Comparison of ENCODE assay signal across 24 cellular contexts in genomic region chr4:146113171-146113570, GRCh38.
"Had no signal": no experiment of that assay in that cellular context is flagged by ENCODE, and none has a peak within 500 bp of the region (broad histone marks: within the 10 kb centered on the region; RNA-seq: fewer than 3 reads in every experiment).

No MANE protein-coding gene starts in this region.

- H3K9me3 Mint-ChIP-seq: effector memory CD8-positive, alpha-beta T cell; stimulated activated effector memory CD8-positive, alpha-beta T cell treated with anti-CD3 and anti-CD28 coated beads, Interleukin-12 subunit alpha, Interleukin-12 subunit beta, amount 100 ng/mL, for 72 hours had no signal

- H3K27ac ChIP-seq: coronary artery, left ventricle myocardium inferior, lower lobe of right lung, ovary, sigmoid colon, stomach, thyroid gland had no signal

- H3K4me3 ChIP-seq: coronary artery, left ventricle myocardium inferior, lower lobe of right lung, ovary, sigmoid colon, stomach, thyroid gland had no signal

- H3K4me3 Mint-ChIP-seq: effector memory CD8-positive, alpha-beta T cell; immature natural killer cell; naive thymus-derived CD8-positive, alpha-beta T cell; nephron progenitor cell; stimulated activated effector memory CD8-positive, alpha-beta T cell treated with anti-CD3 and anti-CD28 coated beads, Interleukin-12 subunit alpha, Interleukin-12 subunit beta, amount 100 ng/mL, for 72 hours had no signal

- H3K4me1 ChIP-seq: left ventricle myocardium inferior, lower lobe of right lung, sigmoid colon, stomach, thyroid gland had no signal

- DNase-seq: effector memory CD8-positive, alpha-beta T cell; erythroblast; hypothalamus; immature natural killer cell; islet precursor cell; kidney glomerular epithelial cell; left colon; left ventricle myocardium inferior; lower lobe of right lung; naive thymus-derived CD8-positive, alpha-beta T cell; nephron progenitor cell; occipital lobe; ovary; posterior cingulate gyrus; retina; sigmoid colon; stimulated activated CD4-positive, alpha-beta T cell treated with anti-CD3 and anti-CD28 coated beads, Interleukin-2, amount 100 ng/mL, for 24 hours; stimulated activated CD4-positive, alpha-beta T cell treated with anti-CD3 and anti-CD28 coated beads, Interleukin-4, amount 100 ng/mL, for 24 hours; stimulated activated naive CD4-positive, alpha-beta T cell treated with Interleukin-2 at 50 U/mL for 16 hours; stomach; thyroid gland; trophoblast cell had no signal

- H3K9me3 ChIP-seq: left ventricle myocardium inferior, lower lobe of right lung, ovary, stomach, thyroid gland had no signal

- H3K27me3 ChIP-seq: ovary, sigmoid colon, stomach, thyroid gland had no signal

- H3K27ac Mint-ChIP-seq: effector memory CD8-positive, alpha-beta T cell; immature natural killer cell; naive thymus-derived CD8-positive, alpha-beta T cell; nephron progenitor cell; stimulated activated effector memory CD8-positive, alpha-beta T cell treated with anti-CD3 and anti-CD28 coated beads, Interleukin-12 subunit alpha, Interleukin-12 subunit beta, amount 100 ng/mL, for 72 hours had no signal

- H3K36me3 Mint-ChIP-seq: naive thymus-derived CD8-positive, alpha-beta T cell; stimulated activated effector memory CD8-positive, alpha-beta T cell treated with anti-CD3 and anti-CD28 coated beads, Interleukin-12 subunit alpha, Interleukin-12 subunit beta, amount 100 ng/mL, for 72 hours had no signal

- ATAC-seq: effector memory CD8-positive, alpha-beta T cell; left colon; naive thymus-derived CD8-positive, alpha-beta T cell; stimulated activated effector memory CD8-positive, alpha-beta T cell treated with anti-CD3 and anti-CD28 coated beads, Interleukin-12 subunit alpha, Interleukin-12 subunit beta, amount 100 ng/mL, for 72 hours had no signal

- H3K36me3 ChIP-seq: left ventricle myocardium inferior, lower lobe of right lung, ovary, sigmoid colon, stomach, thyroid gland had no signal

- H3K4me1 Mint-ChIP-seq: immature natural killer cell; nephron progenitor cell; stimulated activated effector memory CD8-positive, alpha-beta T cell treated with anti-CD3 and anti-CD28 coated beads, Interleukin-12 subunit alpha, Interleukin-12 subunit beta, amount 100 ng/mL, for 72 hours had no signal
